Comparison of ENCODE assay signal across 8 cellular contexts in genomic region chr4:1898681-1899080, GRCh38. TPM values are rescaled to one million over a fixed set of nuclear protein-coding genes. Genes with fewer than 3 reads are reported as not detected.
A peak's percentile ranks its signal among the peaks of the same experiment; 100 is the strongest.
DNase-seq lines count a peak whose midpoint lies in the region; ATAC-seq and TF ChIP-seq lines count a peak whose summit lies in the region.
"Had no signal": no experiment of that assay in that cellular context is flagged by ENCODE, and none has a peak within 500 bp of the region (broad histone marks: within the 10 kb centered on the region; RNA-seq: fewer than 3 reads in every experiment).

No MANE protein-coding gene starts in this region.

- H3K79me2 ChIP-seq in fibroblast of lung (ENCODE audit: control insufficient read depth, insufficient read depth, low read length) = peaks cover 96% of the 10 kb centered on the region

- intact Hi-C loops in Panc1 (cut with micrococcal nuclease; ENCODE audit: unreplicated experiment) = no loop called here
- intact Hi-C loops in spleen (cut with DNase I; ENCODE audit: low total_unique reads) = loop anchor here (5.0 kb wide), 1 partner anchor 151 kb away; no protein-coding TSS in a partner anchor

- no TSS peak for BruUV-seq in Panc1 (replicated peaks; lab: Mats Ljungman, UMichigan)

- WGBS in spleen, 5 donors = 55 to 72% (median 59%) methylated on average over 1 of the region's 1 CpG

- no peaks in the 10 kb centered on the region for H3K9me3 ChIP-seq in BLaER1 treated with 17β-estradiol and CSF1 and Interleukin-3, amounts not matched to agents 10 nM and 100 nM (replicated peaks in 1 of 11)
- H3K9me3 ChIP-seq in Panc1 (ENCODE audit: control insufficient read depth, insufficient read depth, low read depth, low read length) = no peaks in the 10 kb centered on the region
- H3K9me3 ChIP-seq in fibroblast of lung (ENCODE audit: control insufficient read depth, insufficient read depth, low read depth, low read length) = no peaks in the 10 kb centered on the region
- no peaks in the 10 kb centered on the region for H3K9me3 ChIP-seq in spleen
- H3K9me3 ChIP-seq: neutrophil had no signal

- H3K27ac ChIP-seq in BLaER1 treated with 17β-estradiol and CSF1 and Interleukin-3, amounts not matched to agents 10 nM and 100 nM = peak overlapping the region in 1 of 11 experiments; percentile 40; a peak in 1 of 22 replicates
- peak overlapping the region; percentile 21; the same call in 1 of the 2 replicates for H3K27ac ChIP-seq in Panc1 (ENCODE audit: low read length)
- H3K27ac ChIP-seq in fibroblast of lung (ENCODE audit: insufficient read depth, low read length) = no peak overlapping the region
- no peak overlapping the region for H3K27ac ChIP-seq in spleen
- H3K27ac ChIP-seq: neutrophil had no signal

- TF ChIP-seq POLR2A in GM18505 (IDR thresholded peaks at IDR 0.05; ENCODE audit: borderline replicate concordance, extremely low read depth, insufficient read depth, insufficient read length) (no peak), spleen (IDR thresholded peaks at IDR 0.05) (no peak)

- peaks cover 9 to 46% (median 29%) of the 10 kb centered on the region in 10 experiments for H3K4me1 ChIP-seq in BLaER1 treated with 17β-estradiol and CSF1 and Interleukin-3, amounts not matched to agents 10 nM and 100 nM
- peaks cover 10% of the 10 kb centered on the region; the same call in 1 of the 2 replicates for H3K4me1 ChIP-seq in Panc1 (ENCODE audit: control insufficient read depth, insufficient read depth, low read length)
- H3K4me1 ChIP-seq in fibroblast of lung (ENCODE audit: control insufficient read depth, extremely low read depth, insufficient read depth, low read length) = peaks cover 2% of the 10 kb centered on the region
- peaks cover 0 to 15% (median 8%) of the 10 kb centered on the region in 6 donors for H3K4me1 ChIP-seq in spleen

- POLR2A ChIA-PET in Panc1 (lab: Charles Lee) = no interaction called here

- no peaks in the 10 kb centered on the region for H3K27me3 ChIP-seq in BLaER1 treated with 17β-estradiol and CSF1 and Interleukin-3, amounts not matched to agents 10 nM and 100 nM
- H3K27me3 ChIP-seq in Panc1 (ENCODE audit: control insufficient read depth, insufficient read depth, low read length) = no peaks in the 10 kb centered on the region
- no peaks in the 10 kb centered on the region for H3K27me3 ChIP-seq in fibroblast of lung (ENCODE audit: control insufficient read depth, insufficient read depth, low read length)
- no peaks in the 10 kb centered on the region for H3K27me3 ChIP-seq in H7 (ENCODE audit: control insufficient read depth, insufficient read depth, low read length)
- H3K27me3 ChIP-seq in spleen (replicated peaks in 1 of 7) = no peaks in the 10 kb centered on the region
- H3K27me3 ChIP-seq: neutrophil had no signal

- H3K36me3 ChIP-seq in BLaER1 treated with 17β-estradiol and CSF1 and Interleukin-3, amounts not matched to agents 10 nM and 100 nM = peaks cover 30 to 68% (median 64%) of the 10 kb centered on the region in 11 experiments
- no peaks in the 10 kb centered on the region for H3K36me3 ChIP-seq in Panc1 (ENCODE audit: control insufficient read depth, insufficient read depth, low read length)
- H3K36me3 ChIP-seq in fibroblast of lung (ENCODE audit: control insufficient read depth, insufficient read depth, low read length) = peaks cover 9% of the 10 kb centered on the region
- H3K36me3 ChIP-seq in H7 (replicated peaks; ENCODE audit: control insufficient read depth, insufficient read depth, low read length) = peaks cover 12% of the 10 kb centered on the region
- peaks cover 0 to 48% (median 14%) of the 10 kb centered on the region in 6 donors for H3K36me3 ChIP-seq in spleen

- no peak overlapping the region for H3K4me3 ChIP-seq in BLaER1 treated with 17β-estradiol and CSF1 and Interleukin-3, amounts not matched to agents 10 nM and 100 nM
- H3K4me3 ChIP-seq in Panc1 (ENCODE audit: low read depth in 2 of 2, low read length in 2 of 2) = no peak overlapping the region
- H3K4me3 ChIP-seq in fibroblast of lung (replicated peaks in 1 of 4; ENCODE audit: control extremely low read depth in 1 of 4, insufficient read depth in 1 of 4, low read depth in 3 of 4, low read length in 4 of 4) = no peak overlapping the region
- no peak overlapping the region for H3K4me3 ChIP-seq in H7 (ENCODE audit: insufficient read depth, low read depth, low read length)
- H3K4me3 ChIP-seq in spleen = no peak overlapping the region

- peak; percentile 10 for ATAC-seq in GM18505 (IDR thresholded peaks at IDR 0.05; ENCODE audit: unreplicated experiment)
- peak; percentile 36; the same call in 1 of the 2 replicates for ATAC-seq in Panc1

- no peak for DNase-seq in Panc1 (ENCODE audit: low read depth, low spot score)
- no peak for DNase-seq in fibroblast of lung (ENCODE audit: low read depth in 2 of 2)
- no peak for DNase-seq in H7
- no peak for DNase-seq in spleen
- no peak for DNase-seq in activated T-cell treated with anti-CD3 and anti-CD28 coated beads, Interleukin-2, amount 50 U/mL, for 48 hours

- H3K9ac ChIP-seq in BLaER1 treated with 17β-estradiol and CSF1 and Interleukin-3, amounts not matched to agents 10 nM and 100 nM = no peak overlapping the region; a peak in 1 of 22 replicates
- no peak overlapping the region for H3K9ac ChIP-seq in fibroblast of lung (ENCODE audit: insufficient read depth, low read length)

- TF ChIP-seq CTCF in Panc1 (IDR thresholded peaks at IDR 0.05) = no peak
- no peak for TF ChIP-seq CTCF in fibroblast of lung (conservative IDR thresholded peaks at IDR 0.05 in 1 of 2, IDR thresholded peaks at IDR 0.05 in 1 of 2; ENCODE audit: low read depth in 1 of 2, low read length in 2 of 2)
- no peak for TF ChIP-seq CTCF in spleen (IDR thresholded peaks at IDR 0.05 in 8 of 11, conservative IDR thresholded peaks at IDR 0.05 in 3 of 11)

- H2AFZ ChIP-seq in fibroblast of lung (ENCODE audit: low read length) = peak overlapping the region; percentile 22

- H3K4me2 ChIP-seq in BLaER1 treated with 17β-estradiol and CSF1 and Interleukin-3, amounts not matched to agents 10 nM and 100 nM = peak overlapping the region in 9 of 11 experiments; percentile 0 to 42 (median 21); a peak in 10 of 22 replicates
- no peak overlapping the region for H3K4me2 ChIP-seq in fibroblast of lung (ENCODE audit: extremely low read depth, insufficient read depth, low read length)

- CTCF ChIA-PET in Panc1 (lab: Charles Lee) = no interaction called here

- peaks cover 36 to 100% (median 97%) of the 10 kb centered on the region in 11 experiments; a peak in 21 of 22 replicates for H4K20me1 ChIP-seq in BLaER1 treated with 17β-estradiol and CSF1 and Interleukin-3, amounts not matched to agents 10 nM and 100 nM
- H4K20me1 ChIP-seq in fibroblast of lung (ENCODE audit: control insufficient read depth, extremely low read depth, insufficient read depth, low read length) = no peaks in the 10 kb centered on the region

- in situ Hi-C loops in Panc1 (cut with HindIII; ENCODE audit: low pct_unique_long_range_greater_than_20kb, low sequenced_read_pairs) = no loop called here

RNA-seq across cellular contexts. Expression of gene NSD2, which starts 27.5 kb away (rescaled TPM):
- total RNA-seq in Panc1 (2021; ENCODE audit: unreplicated experiment) (116 TPM), fibroblast of lung (43.7 and 68.4 TPM in 2 replicates), spleen (10 to 100 TPM; 39.1 to 58.9 (median 48.5) TPM)
- 59.7 TPM for polyA plus RNA-seq in Panc1 (2012; ENCODE audit: insufficient read length)
- polyA plus RNA-seq in fibroblast of lung (26.6 and 53.5 TPM in 2 replicates), spleen (10 to 100 TPM in 1 of 3 donors, 1 to 10 TPM in 2; 7.1 to 13.1 (median 7.4) TPM)
- polyA plus RNA-seq in fibroblast of lung (2012) = 27.8 and 55.0 TPM in 2 replicates
- 30.4 and 87.4 TPM in 2 replicates for polyA minus RNA-seq in fibroblast of lung (ENCODE audit: low replicate concordance)
- 89.5 and 92.4 TPM in 2 replicates for total RNA-seq in H7 (2014; rRNA removed; shearing (Covaris generic))

RNA-seq across cellular contexts. Expression of gene LETM1, which starts 42.7 kb away (rescaled TPM):
- total RNA-seq in Panc1 (2021; ENCODE audit: unreplicated experiment) = 67.6 TPM
- 54.8 TPM for polyA plus RNA-seq in Panc1 (2012; ENCODE audit: insufficient read length)
- 70.4 TPM in 2 replicates for total RNA-seq in fibroblast of lung
- polyA plus RNA-seq in fibroblast of lung = 15.8 and 23.6 TPM in 2 replicates
- 22.7 and 30.5 TPM in 2 replicates for polyA plus RNA-seq in fibroblast of lung (2012)
- polyA minus RNA-seq in fibroblast of lung (ENCODE audit: low replicate concordance) = 52.0 and 52.7 TPM in 2 replicates
- 68.8 and 80.5 TPM in 2 replicates for total RNA-seq in H7 (2014; rRNA removed; shearing (Covaris generic))
- 10 to 100 TPM; 33.2 to 47.7 (median 36.3) TPM for total RNA-seq in spleen
- polyA plus RNA-seq in spleen = 10 to 100 TPM in 1 of 3 donors, 1 to 10 TPM in 2; 6.5 to 16.9 (median 7.8) TPM
